In genomic region chr6:347232-347631, GRCh38 we compare ENCODE assay signal across 13 cellular contexts. TPM values are rescaled to one million over a fixed set of nuclear protein-coding genes. Genes with fewer than 3 reads are reported as not detected.
DNase-seq lines count a peak whose midpoint lies in the region; ATAC-seq and TF ChIP-seq lines count a peak whose summit lies in the region.
"Had no signal": no experiment of that assay in that cellular context is flagged by ENCODE, and none has a peak within 500 bp of the region (broad histone marks: within the 10 kb centered on the region; RNA-seq: fewer than 3 reads in every experiment).

No MANE protein-coding gene starts in this region.

- peaks cover 5% of the 10 kb centered on the region for H3K36me3 Mint-ChIP-seq in activated naive CD4-positive, alpha-beta T cell treated with anti-CD3 and anti-CD28 coated beads for 36 hours (ENCODE audit: low read depth)
- peaks cover 43% of the 10 kb centered on the region for H3K36me3 Mint-ChIP-seq in T-cell

- H3K4me3 Mint-ChIP-seq in activated naive CD4-positive, alpha-beta T cell treated with anti-CD3 and anti-CD28 coated beads for 36 hours: no peak overlapping the region
- H3K4me3 Mint-ChIP-seq in T-cell: no peak overlapping the region

- ATAC-seq in GM19395 (IDR thresholded peaks at IDR 0.05; ENCODE audit: unreplicated experiment) (peak; percentile 90), HG02798 (IDR thresholded peaks at IDR 0.05; ENCODE audit: poor library complexity, unreplicated experiment) (peak; percentile 71), HG03520 (IDR thresholded peaks at IDR 0.05; ENCODE audit: unreplicated experiment) (peak; percentile 73), T-cell (replicated peaks in 1 of 4) (no peak)
- ATAC-seq: HCT116 had no signal

- POLR2A ChIA-PET in T-cell (lab: Charles Lee) (no interaction called here), RWPE1 (lab: Yijun Ruan, JAX; ENCODE audit: low non-redundant PET) (no interaction called here)

- H3K9me3 Mint-ChIP-seq in activated naive CD4-positive, alpha-beta T cell treated with anti-CD3 and anti-CD28 coated beads for 36 hours: no peaks in the 10 kb centered on the region
- H3K9me3 Mint-ChIP-seq in T-cell: no peaks in the 10 kb centered on the region

- H3K27ac ChIP-seq in RWPE1: no peak overlapping the region
- H3K27ac ChIP-seq: breast epithelium, upper lobe of left lung had no signal

- no peaks in the 10 kb centered on the region for H3K27me3 Mint-ChIP-seq in activated naive CD4-positive, alpha-beta T cell treated with anti-CD3 and anti-CD28 coated beads for 36 hours (ENCODE audit: low read depth)
- no peaks in the 10 kb centered on the region for H3K27me3 Mint-ChIP-seq in T-cell

- intact Hi-C loops in activated naive CD4-positive, alpha-beta T cell treated with anti-CD3 and anti-CD28 coated beads for 36 hours (cut with micrococcal nuclease): no loop called here

- no peaks in the 10 kb centered on the region for H3K4me1 Mint-ChIP-seq in activated naive CD4-positive, alpha-beta T cell treated with anti-CD3 and anti-CD28 coated beads for 36 hours (ENCODE audit: low read depth)
- peaks cover 0 to 3% (median 2%) of the 10 kb centered on the region in 3 donors for H3K4me1 Mint-ChIP-seq in T-cell

- no peak for TF ChIP-seq CTCF in GM10266 (IDR thresholded peaks at IDR 0.05; ENCODE audit: control insufficient read depth, insufficient read depth, low read depth, missing control alignments)
- no peak for TF ChIP-seq CTCF in RWPE1 (conservative IDR thresholded peaks at IDR 0.05; ENCODE audit: low read depth)

- CTCF ChIA-PET in activated naive CD4-positive, alpha-beta T cell treated with anti-CD3 and anti-CD28 coated beads for 36 hours (lab: Charles Lee): no interaction called here
- CTCF ChIA-PET in T-cell (lab: Charles Lee) (no interaction called here), RWPE1 (lab: Yijun Ruan, JAX) (interaction anchor here (0.6 kb wide), 1 partner anchor 178 kb away, joined by 4 read pairs; no protein-coding TSS in a partner anchor)

- H3K27ac Mint-ChIP-seq in activated naive CD4-positive, alpha-beta T cell treated with anti-CD3 and anti-CD28 coated beads for 36 hours: no peak overlapping the region
- H3K27ac Mint-ChIP-seq in T-cell: no peak overlapping the region

- peak; percentile 54 for DNase-seq in GM10266 (ENCODE audit: extremely low spot score)
- DNase-seq in activated naive CD4-positive, alpha-beta T cell treated with anti-CD3 and anti-CD28 coated beads for 36 hours: no peak
- DNase-seq in activated CD8-positive, alpha-beta memory T cell treated with anti-CD3 and anti-CD28 coated beads, Interleukin-2, amount 50 U/mL, for 48 hours: no peak
- no peak for DNase-seq in T-cell
- DNase-seq in RWPE1 (ENCODE audit: low spot score): no peak
- DNase-seq: NCI-H1092; stimulated activated CD4-positive, alpha-beta T cell treated with anti-CD3 and anti-CD28 coated beads, Interleukin-2, amount 100 ng/mL, for 48 hours had no signal

RNA-seq across cellular contexts. Expression of gene IRF4, which starts 44.3 kb away (rescaled TPM):
- 100 to 1,000 TPM; 500 to 504 TPM for total RNA-seq in activated naive CD4-positive, alpha-beta T cell treated with anti-CD3 and anti-CD28 coated beads for 36 hours
- total RNA-seq in T-cell: 10 to 100 TPM; 16.9 to 67.2 (median 28.4) TPM

RNA-seq across cellular contexts. Expression of gene DUSP22, which starts 54.9 kb away (rescaled TPM):
- 10 to 100 TPM; 44.6 to 46.9 TPM for total RNA-seq in activated naive CD4-positive, alpha-beta T cell treated with anti-CD3 and anti-CD28 coated beads for 36 hours
- total RNA-seq in T-cell: 10 to 100 TPM; 32.0 to 52.4 (median 42.1) TPM

Comparison
In these comparisons a context has a peak if more than half of its experiments do, and no peak if none do; other contexts are left out.
1. ATAC-seq: peak in GM19395 (single experiment), HG02798 (single experiment) and HG03520 (single experiment); none in T-cell (0 of 4).
2. RNA of gene IRF4, which starts 44.3 kb away (total RNA-seq): 500 to 504 TPM in activated naive CD4-positive, alpha-beta T cell treated with anti-CD3 and anti-CD28 coated beads for 36 hours; 16.9 to 67.2 TPM in T-cell; every median in the first group is over 4 times any median in the second.